In the genomic region with DNA sequence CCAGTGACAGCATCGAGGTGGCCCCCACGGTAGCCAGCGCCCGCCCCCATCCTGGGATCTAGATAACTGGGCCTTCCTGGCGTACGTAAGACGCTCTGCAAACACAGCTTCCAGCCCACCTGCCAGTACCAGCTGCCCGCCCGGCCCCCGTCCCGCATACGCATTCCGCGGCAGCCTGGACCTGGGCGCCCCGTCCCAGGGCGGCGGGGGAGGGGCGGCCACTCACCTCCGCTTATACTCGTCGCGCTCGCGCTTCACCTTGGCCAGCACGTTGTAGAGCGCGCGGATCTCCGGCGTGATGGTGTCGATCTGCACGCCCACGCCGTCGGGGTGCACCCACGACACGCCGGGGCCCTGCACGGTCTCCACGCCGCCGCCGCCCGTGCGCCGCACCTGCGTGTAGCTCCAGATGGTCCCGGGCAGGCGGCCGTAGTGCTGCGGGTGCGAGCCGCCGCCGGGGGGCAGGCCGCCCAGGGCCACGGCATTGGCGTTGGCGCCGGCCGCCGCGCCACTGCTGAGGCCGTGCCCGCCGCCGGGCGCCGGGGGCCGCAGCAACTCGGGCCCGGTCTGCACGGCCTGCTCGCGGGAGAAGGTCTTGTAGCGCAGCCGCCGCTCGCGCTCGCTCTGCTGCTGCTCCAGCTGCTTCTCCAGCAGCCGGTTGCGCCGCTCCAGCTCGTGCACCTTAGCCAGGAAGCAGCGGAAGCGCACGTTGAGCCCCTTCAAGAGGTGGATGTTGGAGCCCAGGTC, we compare ENCODE assay signal across 8 cellular contexts. TPM values are rescaled to one million over a fixed set of nuclear protein-coding genes. Genes with fewer than 3 reads are reported as not detected.
A peak's percentile ranks its signal among the peaks of the same experiment; 100 is the strongest.
DNase-seq lines count a peak whose midpoint lies in the region; ATAC-seq and TF ChIP-seq lines count a peak whose summit lies in the region.

No MANE protein-coding gene starts in this region.

- no peaks in the 10 kb centered on the region for H4K20me1 ChIP-seq in hepatocyte (ENCODE audit: insufficient read depth, poor library complexity, severe bottlenecking)

- H3K36me3 Mint-ChIP-seq in activated naive CD4-positive, alpha-beta T cell treated with anti-CD3 and anti-CD28 coated beads, Interleukin-2, amount 50 U/mL, for 72 hours, result peaks cover 26% of the 10 kb centered on the region in 2 donors

- H3K4me3 ChIP-seq in hepatocyte (peak overlapping the region; percentile 92), skeletal muscle tissue (ENCODE audit: low read length in 3 of 3) (peak overlapping the region; percentile 74 to 80 (median 76))

- H3K79me2 ChIP-seq in hepatocyte, result peaks cover 49% of the 10 kb centered on the region

- no peaks in the 10 kb centered on the region for H3K9me2 ChIP-seq in hepatocyte (replicated peaks; ENCODE audit: insufficient read depth)

- no peaks in the 10 kb centered on the region for H3K9me3 Mint-ChIP-seq in activated naive CD4-positive, alpha-beta T cell treated with anti-CD3 and anti-CD28 coated beads, Interleukin-2, amount 50 U/mL, for 72 hours

- H3K27ac ChIP-seq in hepatocyte, result no peak overlapping the region
- H3K27ac ChIP-seq in skeletal muscle tissue (ENCODE audit: low read depth, low read length), result peak overlapping the region; percentile 61

- WGBS in hepatocyte (ENCODE audit: low lambda C conversion rate, missing lambda C conversion rate), result 3% methylated on average over 64 of the region's 89 CpGs

- H3K36me3 ChIP-seq in hepatocyte (replicated peaks; ENCODE audit: insufficient read depth, low read depth), result no peaks in the 10 kb centered on the region
- no peaks in the 10 kb centered on the region for H3K36me3 ChIP-seq in skeletal muscle tissue (ENCODE audit: control insufficient read depth in 3 of 3, insufficient read depth in 3 of 3, low read length in 3 of 3)

- ATAC-seq in HG03095 (IDR thresholded peaks at IDR 0.05; ENCODE audit: unreplicated experiment), result peak; percentile 25
- peak in 1 of 2 donors; percentile 4 for ATAC-seq in activated naive CD4-positive, alpha-beta T cell treated with anti-CD3 and anti-CD28 coated beads, Interleukin-2, amount 50 U/mL, for 72 hours

- H3K4me1 ChIP-seq in hepatocyte (ENCODE audit: insufficient read depth) (peaks cover 17% of the 10 kb centered on the region), skeletal muscle tissue (ENCODE audit: control insufficient read depth in 3 of 3, insufficient read depth in 3 of 3, low read length in 3 of 3) (peaks cover 35 to 41% (median 37%) of the 10 kb centered on the region in 3 donors)

- H3K9me3 ChIP-seq in hepatocyte (ENCODE audit: low read depth), result no peaks in the 10 kb centered on the region
- H3K9me3 ChIP-seq in skeletal muscle tissue (ENCODE audit: control insufficient read depth in 3 of 3, low read length in 3 of 3), result no peaks in the 10 kb centered on the region

- H2AFZ ChIP-seq in hepatocyte, result peak overlapping the region; percentile 21

- H3K27me3 ChIP-seq in hepatocyte (peaks cover 11% of the 10 kb centered on the region), skeletal muscle tissue (ENCODE audit: control insufficient read depth in 3 of 3, insufficient read depth in 3 of 3, low read length in 3 of 3) (peaks cover 0 to 3% (median 0%) of the 10 kb centered on the region in 3 donors)

- peak overlapping the region in 1 of 2 donors; percentile 96 for H3K27ac Mint-ChIP-seq in activated naive CD4-positive, alpha-beta T cell treated with anti-CD3 and anti-CD28 coated beads, Interleukin-2, amount 50 U/mL, for 72 hours

- peak overlapping the region; percentile 56 to 77 (median 68) for H3K9ac ChIP-seq in skeletal muscle tissue (ENCODE audit: low read depth in 1 of 3, low read length in 3 of 3)

- TF ChIP-seq CTCF in hepatocyte (IDR thresholded peaks at IDR 0.05; ENCODE audit: poor library complexity), result peak; percentile 15

- DNase-seq in NCI-H2227 (lab: John Stamatoyannopoulos, UW; ENCODE audit: unreplicated experiment), result peak; percentile 58
- DNase-seq in NCI-H2227 treated with DMSO at 0.1 percent for 48 hours (lab: John Stamatoyannopoulos, UW), result no peak
- DNase-seq in SHP77 treated with DMSO at 0.1 percent for 48 hours (lab: John Stamatoyannopoulos, UW), result peak; percentile 12
- peak; percentile 51 to 66 for DNase-seq in activated naive CD4-positive, alpha-beta T cell treated with anti-CD3 and anti-CD28 coated beads, Interleukin-2, amount 50 U/mL, for 72 hours (ENCODE audit: low spot score in 2 of 2)
- peak; percentile 70 for DNase-seq in hepatocyte (ENCODE audit: low spot score)
- no peak for DNase-seq in SIG-M5 treated with dmso at 0.1 percent for 504 hours (lab: John Stamatoyannopoulos, UW; ENCODE audit: unreplicated experiment)

- peak overlapping the region; percentile 92 for H3K4me2 ChIP-seq in hepatocyte

RNA-seq across cellular contexts. Expression of a gene that starts 0.9 kb away (rescaled TPM):
- total RNA-seq in activated naive CD4-positive, alpha-beta T cell treated with anti-CD3 and anti-CD28 coated beads, Interleukin-2, amount 50 U/mL, for 72 hours, result 10 to 100 TPM; 27.3 to 41.7 TPM
- total RNA-seq in hepatocyte (7.2 and 8.1 TPM in 2 replicates), skeletal muscle tissue (3.7 TPM)
- 0.78 and 0.85 TPM in 2 replicates for polyA plus RNA-seq in hepatocyte

RNA-seq across cellular contexts. Expression of a gene that starts 53.3 kb away (rescaled TPM):
- 1 to 10 TPM; 7.4 to 9.8 TPM for total RNA-seq in activated naive CD4-positive, alpha-beta T cell treated with anti-CD3 and anti-CD28 coated beads, Interleukin-2, amount 50 U/mL, for 72 hours
- 41.4 and 51.7 TPM in 2 replicates for total RNA-seq in hepatocyte
- 32.4 and 49.1 TPM in 2 replicates for polyA plus RNA-seq in hepatocyte
- total RNA-seq in skeletal muscle tissue, result 6.3 TPM

Comparison
In these comparisons a context has a peak if more than half of its experiments do, and no peak if none do; other contexts are left out.
1. DNase-seq: peak in NCI-H2227 (single experiment), SHP77 treated with DMSO at 0.1 percent for 48 hours (single experiment), activated naive CD4-positive, alpha-beta T cell treated with anti-CD3 and anti-CD28 coated beads, Interleukin-2, amount 50 U/mL, for 72 hours (2 of 2) and hepatocyte (single experiment); none in NCI-H2227 treated with DMSO at 0.1 percent for 48 hours (single experiment) and SIG-M5 treated with dmso at 0.1 percent for 504 hours (single experiment).